ENCODE assay signal across 11 cellular contexts in the genomic region with DNA sequence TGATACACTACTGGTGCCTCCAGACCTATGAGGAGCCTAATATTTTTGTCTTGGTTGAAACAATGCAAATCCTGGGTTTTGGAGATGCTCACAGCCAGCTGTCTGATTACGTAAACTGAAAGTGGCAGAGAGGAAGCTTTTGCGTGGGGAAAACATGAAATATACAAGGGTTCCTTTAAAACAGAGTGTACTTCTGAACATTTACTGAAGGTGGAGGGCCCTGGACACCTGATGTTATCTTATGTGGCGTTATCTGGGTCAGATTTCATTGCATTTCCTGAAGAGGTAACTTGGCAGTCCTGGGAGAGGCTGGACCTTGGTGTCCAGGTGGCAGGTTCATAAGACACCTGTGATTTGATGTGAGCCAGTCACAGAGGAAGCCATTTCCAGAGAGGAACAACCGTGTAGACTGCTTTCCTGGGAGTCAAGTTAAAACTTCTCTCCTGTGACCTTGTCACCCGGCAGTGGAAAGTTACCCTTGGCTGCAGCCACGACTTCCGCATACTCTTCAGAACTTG.
A peak's percentile ranks its signal among the peaks of the same experiment; 100 is the strongest.
DNase-seq lines count a peak whose midpoint lies in the region; ATAC-seq and TF ChIP-seq lines count a peak whose summit lies in the region.
"Had no signal": no experiment of that assay in that cellular context is flagged by ENCODE, and none has a peak within 500 bp of the region (broad histone marks: within the 10 kb centered on the region; RNA-seq: fewer than 3 reads in every experiment).

No MANE protein-coding gene starts in this region.

- CTCF ChIA-PET in naive thymus-derived CD4-positive, alpha-beta T cell (lab: Charles Lee), result interaction anchor here (1.3 kb wide), 1 partner anchor 173 kb away, joined by 3 read pairs; no protein-coding TSS in a partner anchor
- CTCF ChIA-PET in CD8-positive, alpha-beta memory T cell (lab: Charles Lee), result no interaction called here

- H3K4me1 ChIP-seq in naive thymus-derived CD4-positive, alpha-beta T cell (ENCODE audit: control insufficient read depth in 2 of 2, insufficient read depth in 2 of 2, low read length in 2 of 2), result no peaks in the 10 kb centered on the region
- H3K4me1 ChIP-seq in CD8-positive, alpha-beta memory T cell (ENCODE audit: insufficient read depth, low read length), result no peaks in the 10 kb centered on the region
- H3K4me1 ChIP-seq: SJSA1, testis had no signal

- H3K36me3 ChIP-seq in naive thymus-derived CD4-positive, alpha-beta T cell (ENCODE audit: control insufficient read depth in 2 of 3, insufficient read depth in 3 of 3, low read length in 3 of 3), result no peaks in the 10 kb centered on the region
- H3K36me3 ChIP-seq in CD8-positive, alpha-beta memory T cell (ENCODE audit: insufficient read depth, low read length), result no peaks in the 10 kb centered on the region
- H3K36me3 ChIP-seq: SJSA1 had no signal

- H3K27ac ChIP-seq in naive thymus-derived CD4-positive, alpha-beta T cell (ENCODE audit: low read depth, low read length), result no peak overlapping the region
- no peak overlapping the region for H3K27ac ChIP-seq in CD8-positive, alpha-beta memory T cell (ENCODE audit: low read depth, low read length)
- H3K27ac ChIP-seq: SJSA1, testis had no signal

- peaks cover 10% of the 10 kb centered on the region for H3K36me3 Mint-ChIP-seq in progenitor cell of endocrine pancreas (ENCODE audit: insufficient read depth)
- H3K36me3 Mint-ChIP-seq in naive thymus-derived CD4-positive, alpha-beta T cell, result no peaks in the 10 kb centered on the region
- H3K36me3 Mint-ChIP-seq in CD8-positive, alpha-beta memory T cell, result peaks cover 0 to 13% (median 0%) of the 10 kb centered on the region in 3 donors

- POLR2A ChIA-PET in naive thymus-derived CD4-positive, alpha-beta T cell (lab: Charles Lee), result no interaction called here
- POLR2A ChIA-PET in CD8-positive, alpha-beta memory T cell (lab: Charles Lee), result no interaction called here

- intact Hi-C loops in naive thymus-derived CD4-positive, alpha-beta T cell (cut with micrococcal nuclease), result no loop called here

- TF ChIP-seq CTCF in progenitor cell of endocrine pancreas (IDR thresholded peaks at IDR 0.05; ENCODE audit: unreplicated experiment), result no peak

- ATAC-seq in GM19025 (IDR thresholded peaks at IDR 0.05; ENCODE audit: low read depth, unreplicated experiment) (peak; percentile 67), HG02798 (IDR thresholded peaks at IDR 0.05; ENCODE audit: poor library complexity, unreplicated experiment) (peak; percentile 85), HG02852 (IDR thresholded peaks at IDR 0.05; ENCODE audit: unreplicated experiment) (no peak)
- no peak for ATAC-seq in naive thymus-derived CD4-positive, alpha-beta T cell

- H3K27me3 ChIP-seq in naive thymus-derived CD4-positive, alpha-beta T cell (ENCODE audit: control insufficient read depth in 2 of 2, insufficient read depth in 2 of 2, low read length in 2 of 2), result no peaks in the 10 kb centered on the region
- no peaks in the 10 kb centered on the region for H3K27me3 ChIP-seq in CD8-positive, alpha-beta memory T cell (ENCODE audit: insufficient read depth, low read length, poor library complexity, severe bottlenecking)
- H3K27me3 ChIP-seq: SJSA1, testis had no signal

- H3K9me3 ChIP-seq in naive thymus-derived CD4-positive, alpha-beta T cell (ENCODE audit: control insufficient read depth in 2 of 3, low read length in 3 of 3), result no peaks in the 10 kb centered on the region
- no peaks in the 10 kb centered on the region for H3K9me3 ChIP-seq in CD8-positive, alpha-beta memory T cell (ENCODE audit: low read length)
- H3K9me3 ChIP-seq: SJSA1, testis had no signal

- peaks cover 19% of the 10 kb centered on the region for H3K4me1 Mint-ChIP-seq in progenitor cell of endocrine pancreas (ENCODE audit: low read depth)
- no peaks in the 10 kb centered on the region for H3K4me1 Mint-ChIP-seq in naive thymus-derived CD4-positive, alpha-beta T cell
- no peaks in the 10 kb centered on the region for H3K4me1 Mint-ChIP-seq in CD8-positive, alpha-beta memory T cell

- no peaks in the 10 kb centered on the region for H3K27me3 Mint-ChIP-seq in progenitor cell of endocrine pancreas
- peaks cover 0 to 4% (median 0%) of the 10 kb centered on the region in 5 donors for H3K27me3 Mint-ChIP-seq in naive thymus-derived CD4-positive, alpha-beta T cell
- H3K27me3 Mint-ChIP-seq in CD8-positive, alpha-beta memory T cell, result peaks cover 8 to 29% of the 10 kb centered on the region in 2 donors

- no peaks in the 10 kb centered on the region for H3K9me3 Mint-ChIP-seq in progenitor cell of endocrine pancreas (ENCODE audit: low read depth)
- H3K9me3 Mint-ChIP-seq in naive thymus-derived CD4-positive, alpha-beta T cell, result peaks cover 0 to 1% (median 0%) of the 10 kb centered on the region in 11 donors
- peaks cover 0 to 2% (median 0%) of the 10 kb centered on the region in 5 donors for H3K9me3 Mint-ChIP-seq in CD8-positive, alpha-beta memory T cell

- no peak overlapping the region for H3K4me3 ChIP-seq in naive thymus-derived CD4-positive, alpha-beta T cell (ENCODE audit: low read length)
- H3K4me3 ChIP-seq in CD8-positive, alpha-beta memory T cell (ENCODE audit: low read length), result no peak overlapping the region
- H3K4me3 ChIP-seq: SJSA1, testis had no signal

- H3K27ac Mint-ChIP-seq in progenitor cell of endocrine pancreas, result peak overlapping the region; percentile 73
- no peak overlapping the region for H3K27ac Mint-ChIP-seq in naive thymus-derived CD4-positive, alpha-beta T cell
- no peak overlapping the region for H3K27ac Mint-ChIP-seq in CD8-positive, alpha-beta memory T cell

- peak; percentile 43 for DNase-seq in NCI-H510A (lab: John Stamatoyannopoulos, UW)
- no peak for DNase-seq in progenitor cell of endocrine pancreas (ENCODE audit: low spot score, unreplicated experiment)
- no peak for DNase-seq in naive thymus-derived CD4-positive, alpha-beta T cell
- no peak for DNase-seq in pons (ENCODE audit: low spot score)
- DNase-seq in CD8-positive, alpha-beta memory T cell, result no peak
- DNase-seq: stimulated activated CD4-positive, alpha-beta T cell treated with anti-CD3 and anti-CD28 coated beads, Interleukin-15, amount 100 ng/mL, for 24 hours; testis had no signal

- no peak overlapping the region for H3K4me3 Mint-ChIP-seq in progenitor cell of endocrine pancreas (ENCODE audit: low read depth)
- H3K4me3 Mint-ChIP-seq in naive thymus-derived CD4-positive, alpha-beta T cell, result no peak overlapping the region
- no peak overlapping the region for H3K4me3 Mint-ChIP-seq in CD8-positive, alpha-beta memory T cell

Comparison
In these comparisons a context has a peak if more than half of its experiments do, and no peak if none do; other contexts are left out.
1. ATAC-seq: peak in GM19025 (single experiment) and HG02798 (single experiment); none in HG02852 (single experiment) and naive thymus-derived CD4-positive, alpha-beta T cell (single experiment).